ENCODE assay signal across 10 cellular contexts in the genomic region with DNA sequence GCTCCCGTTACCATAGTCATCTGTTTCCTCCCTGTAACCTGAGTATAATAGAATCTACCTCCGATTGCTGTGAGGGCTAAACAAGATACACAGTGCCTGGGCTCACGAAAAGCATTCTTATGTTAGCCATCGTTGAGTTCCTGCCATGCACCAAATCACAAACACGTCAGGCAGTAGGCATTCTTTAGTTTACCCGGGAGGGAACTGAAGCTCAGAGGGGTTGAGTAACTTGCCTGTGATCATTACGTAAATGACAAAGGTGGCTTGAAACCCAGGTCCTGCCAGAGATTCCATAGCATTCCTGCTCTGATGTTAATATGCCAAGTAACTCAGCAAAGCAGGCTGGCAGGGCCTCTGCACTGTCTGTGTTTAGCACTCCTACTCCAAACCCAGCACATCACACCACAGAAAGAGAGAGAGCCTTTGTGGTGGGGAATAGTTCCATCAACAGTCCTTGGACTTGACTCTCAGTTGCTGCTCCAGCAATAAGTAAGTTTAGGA. TPM values are rescaled to one million over a fixed set of nuclear protein-coding genes. Genes with fewer than 3 reads are reported as not detected.
DNase-seq lines count a peak whose midpoint lies in the region; ATAC-seq, FAIRE-seq and TF ChIP-seq lines count a peak whose summit lies in the region.
"Had no signal": no experiment of that assay in that cellular context is flagged by ENCODE, and none has a peak within 500 bp of the region (broad histone marks: within the 10 kb centered on the region; RNA-seq: fewer than 3 reads in every experiment).

No MANE protein-coding gene starts in this region.

- H3K4me1 ChIP-seq in A549 = peaks cover 11% of the 10 kb centered on the region
- peaks cover 0 to 10% (median 5%) of the 10 kb centered on the region in 4 donors for H3K4me1 ChIP-seq in liver (ENCODE audit: control insufficient read depth in 4 of 4, insufficient read depth in 4 of 4, low read length in 3 of 4)

- no peak overlapping the region for H3K9ac ChIP-seq in liver (ENCODE audit: low read depth in 1 of 2, low read length in 2 of 2)

- 28% methylated on average over 3 of the region's 7 CpGs for WGBS in A549 (ENCODE audit: missing lambda C conversion rate)
- 37% methylated on average over 7 of the region's 7 CpGs for WGBS in liver

- no peak for TF ChIP-seq EP300 in A549 (IDR thresholded peaks at IDR 0.05)
- no peak for TF ChIP-seq EP300 in Ishikawa (IDR thresholded peaks at IDR 0.05; ENCODE audit: borderline replicate concordance)

- TF ChIP-seq POLR2A in A549 (IDR thresholded peaks at IDR 0.05; ENCODE audit: low read length) = no peak

- ATAC-seq in A549 = peak in 1 of 2 experiments; percentile 14; a peak in 2 of 6 replicates
- ATAC-seq in GM21526 (IDR thresholded peaks at IDR 0.05; ENCODE audit: low FRiP score, unreplicated experiment) = no peak
- no peak for ATAC-seq in GM21576 (IDR thresholded peaks at IDR 0.05; ENCODE audit: unreplicated experiment)
- ATAC-seq: activated T-cell treated with anti-CD3 and anti-CD28 coated beads, Interleukin-2, amount 50 U/mL, for 4 hours had no signal

- H3K9me3 ChIP-seq in A549 (no peaks in the 10 kb centered on the region), liver (ENCODE audit: control insufficient read depth in 4 of 4, low read length in 3 of 4) (no peaks in the 10 kb centered on the region)

- POLR2A ChIA-PET in A549 (lab: Yijun Ruan, JAX) = no interaction called here

- TF ChIP-seq RAD21 in A549 (conservative IDR thresholded peaks at IDR 0.05 in 1 of 2, IDR thresholded peaks at IDR 0.05 in 1 of 2) (no peak), Ishikawa (IDR thresholded peaks at IDR 0.05; ENCODE audit: low read depth) (no peak), liver (IDR thresholded peaks at IDR 0.05) (peak in 1 of 2 donors; percentile 56)

- peak overlapping the region; percentile 37; the same call in 2 of the 3 replicates for H3K4me2 ChIP-seq in A549

- CTCF ChIA-PET in A549 (lab: Yijun Ruan, JAX) = interaction anchor here (0.8 to 1.2 kb wide), 3 partner anchors 10 to 31 kb away, joined by 3 to 6 read pairs (median 3); no protein-coding TSS in a partner anchor

- no peak for FAIRE-seq in A549 (lab: Jason Lieb, UNC)

- H3K27ac ChIP-seq in A549 = peak overlapping the region in 1 of 2 experiments; percentile 24; a peak in 3 of 6 replicates
- peak overlapping the region in 57 of 59 donors; percentile 12 to 97 (median 90) for H3K27ac ChIP-seq in dorsolateral prefrontal cortex
- H3K27ac ChIP-seq in liver (ENCODE audit: low read depth in 1 of 2, low read length in 2 of 2) = no peak overlapping the region

- intact Hi-C loops in dorsolateral prefrontal cortex (cut with DNase I) = no loop called here

- peak in 1 of 2 experiments; percentile 14 for DNase-seq in A549 (ENCODE audit: low read depth in 1 of 2, low spot score in 1 of 2)
- peak in 1 of 10 donors; percentile 33 for DNase-seq in dorsolateral prefrontal cortex
- DNase-seq in GDM1 (lab: John Stamatoyannopoulos, UW) = no peak
- DNase-seq in H7 = no peak
- DNase-seq: activated T-cell treated with anti-CD3 and anti-CD28 coated beads, Interleukin-2, amount 50 U/mL, for 4 hours had no signal

- H3K36me3 ChIP-seq in liver (ENCODE audit: control insufficient read depth in 4 of 4, insufficient read depth in 3 of 4, low read depth in 1 of 4, low read length in 3 of 4) (no peaks in the 10 kb centered on the region), H7 (replicated peaks; ENCODE audit: control insufficient read depth, insufficient read depth, low read length) (no peaks in the 10 kb centered on the region)

- H3K4me3 ChIP-seq in A549 (no peak overlapping the region), dorsolateral prefrontal cortex (peak overlapping the region in 57 of 59 donors; percentile 44 to 82 (median 68)), liver (ENCODE audit: low read depth in 1 of 3, low read length in 3 of 3) (no peak overlapping the region), H7 (ENCODE audit: insufficient read depth, low read depth, low read length) (no peak overlapping the region)

- no peak for TF ChIP-seq CTCF in A549 (IDR thresholded peaks at IDR 0.05)
- TF ChIP-seq CTCF in dorsolateral prefrontal cortex (IDR thresholded peaks at IDR 0.05 in 54 of 56, conservative IDR thresholded peaks at IDR 0.05 in 2 of 56; ENCODE audit: low read depth in 1 of 56, partially characterized antibody in 56 of 56) = no peak
- no peak for TF ChIP-seq CTCF in liver (IDR thresholded peaks at IDR 0.05; ENCODE audit: low read depth, low read length, missing input control)

- no peaks in the 10 kb centered on the region for H3K27me3 ChIP-seq in dorsolateral prefrontal cortex
- no peaks in the 10 kb centered on the region for H3K27me3 ChIP-seq in liver (ENCODE audit: control insufficient read depth in 4 of 4, insufficient read depth in 4 of 4, low read length in 3 of 4)
- peaks cover 51% of the 10 kb centered on the region for H3K27me3 ChIP-seq in H7 (ENCODE audit: control insufficient read depth, insufficient read depth, low read length)

TF ChIP-seq in A549, 52 proteins besides CTCF, POLR2A, EP300 and RAD21 (continues in another document):
- TF ChIP-seq, protein P1, sequence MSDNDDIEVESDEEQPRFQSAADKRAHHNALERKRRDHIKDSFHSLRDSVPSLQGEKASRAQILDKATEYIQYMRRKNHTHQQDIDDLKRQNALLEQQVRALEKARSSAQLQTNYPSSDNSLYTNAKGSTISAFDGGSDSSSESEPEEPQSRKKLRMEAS (IDR thresholded peaks at IDR 0.05) = no peak

TF ChIP-seq in liver, 16 proteins besides CTCF, POLR2A, EP300 and RAD21 (continues in another document):
- TF ChIP-seq RXRA (IDR thresholded peaks at IDR 0.05) (peak; percentile 38 to 81), FOXA1 (IDR thresholded peaks at IDR 0.05) (no peak), YY1 (IDR thresholded peaks at IDR 0.05) (peak; percentile 88), TAF1 (conservative IDR thresholded peaks at IDR 0.05) (no peak), GABPA (IDR thresholded peaks at IDR 0.05 in 1 of 2, conservative IDR thresholded peaks at IDR 0.05 in 1 of 2) (peak in 1 of 2 donors; percentile 42)
- TF ChIP-seq, protein P2, sequence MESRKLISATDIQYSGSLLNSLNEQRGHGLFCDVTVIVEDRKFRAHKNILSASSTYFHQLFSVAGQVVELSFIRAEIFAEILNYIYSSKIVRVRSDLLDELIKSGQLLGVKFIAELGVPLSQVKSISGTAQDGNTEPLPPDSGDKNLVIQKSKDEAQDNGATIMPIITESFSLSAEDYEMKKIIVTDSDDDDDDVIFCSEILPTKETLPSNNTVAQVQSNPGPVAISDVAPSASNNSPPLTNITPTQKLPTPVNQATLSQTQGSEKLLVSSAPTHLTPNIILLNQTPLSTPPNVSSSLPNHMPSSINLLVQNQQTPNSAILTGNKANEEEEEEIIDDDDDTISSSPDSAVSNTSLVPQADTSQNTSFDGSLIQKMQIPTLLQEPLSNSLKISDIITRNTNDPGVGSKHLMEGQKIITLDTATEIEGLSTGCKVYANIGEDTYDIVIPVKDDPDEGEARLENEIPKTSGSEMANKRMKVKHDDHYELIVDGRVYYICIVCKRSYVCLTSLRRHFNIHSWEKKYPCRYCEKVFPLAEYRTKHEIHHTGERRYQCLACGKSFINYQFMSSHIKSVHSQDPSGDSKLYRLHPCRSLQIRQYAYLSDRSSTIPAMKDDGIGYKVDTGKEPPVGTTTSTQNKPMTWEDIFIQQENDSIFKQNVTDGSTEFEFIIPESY (IDR thresholded peaks at IDR 0.05) = no peak
- TF ChIP-seq, protein P3, sequence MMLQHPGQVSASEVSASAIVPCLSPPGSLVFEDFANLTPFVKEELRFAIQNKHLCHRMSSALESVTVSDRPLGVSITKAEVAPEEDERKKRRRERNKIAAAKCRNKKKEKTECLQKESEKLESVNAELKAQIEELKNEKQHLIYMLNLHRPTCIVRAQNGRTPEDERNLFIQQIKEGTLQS (IDR thresholded peaks at IDR 0.05) = no peak

RNA-seq across cellular contexts. Expression of a gene that starts 1.4 kb away (rescaled TPM):
- polyA plus RNA-seq in A549 (2011; rRNA removed) = not detected in 2 replicates
- not detected in 2 replicates for polyA plus RNA-seq in A549 (2012; cell fraction: cytosol; rRNA removed)
- not detected in 2 replicates for polyA plus RNA-seq in A549 (2012; cell fraction: nucleus; rRNA removed)
- not detected in 3 replicates for polyA plus RNA-seq in A549 (2017; fragmentation: RNase III; extraction: RNeasy Plus Mini Kit Qiagen cat#74134 plus additional on column Dnase treatment)
- not detected in 2 replicates for polyA minus RNA-seq in A549 (2011; rRNA and poly(A)+ RNA removed)
- 100 to 1,000 TPM in 3 of 120 experiments, 10 to 100 TPM in 117; 23.2 to 106 (median 68.8) TPM for total RNA-seq in dorsolateral prefrontal cortex
- total RNA-seq in liver = under 1 TPM in 1 of 2 donors, not detected in 1; 0.05 TPM
- under 1 TPM in 1 of 2 donors, not detected in 1; 0.01 TPM for polyA plus RNA-seq in liver
- 0.03 and 0.07 TPM in 2 replicates for total RNA-seq in H7 (2014; rRNA removed; shearing (Covaris generic))
- total RNA-seq: activated T-cell treated with anti-CD3 and anti-CD28 coated beads, Interleukin-2, amount 50 U/mL, for 4 hours; dermis microvascular lymphatic vessel endothelial cell had no signal

RNA-seq across cellular contexts. Expression of a gene that starts 22.5 kb away (rescaled TPM):
- polyA plus RNA-seq in A549 (2011; rRNA removed) (0.04 and 0.12 TPM in 2 replicates), A549 (2017; fragmentation: RNase III; extraction: RNeasy Plus Mini Kit Qiagen cat#74134 plus additional on column Dnase treatment) (0.03 to 0.04 TPM in 2 of 3 replicates, not detected in the other), liver (under 1 TPM in 1 of 2 donors, not detected in 1; 0.42 TPM)
- 0.01 TPM in 2 replicates for polyA plus RNA-seq in A549 (2012; cell fraction: cytosol; rRNA removed)
- 0.01 and 0.02 TPM in 2 replicates for polyA plus RNA-seq in A549 (2012; cell fraction: nucleus; rRNA removed)
- polyA minus RNA-seq in A549 (2011; rRNA and poly(A)+ RNA removed) = 0.10 TPM in 1 of 2 replicates, not detected in the other
- total RNA-seq in dorsolateral prefrontal cortex (100 to 1,000 TPM in 7 of 120 experiments, 10 to 100 TPM in 113; 16.9 to 139 (median 69.6) TPM), liver (under 1 TPM; 0.05 to 0.67 TPM)
- total RNA-seq in H7 (2014; rRNA removed; shearing (Covaris generic)) = 0.74 and 1.0 TPM in 2 replicates
- total RNA-seq: activated T-cell treated with anti-CD3 and anti-CD28 coated beads, Interleukin-2, amount 50 U/mL, for 4 hours had no signal

RNA-seq across cellular contexts. Expression of a gene that starts 49.7 kb away (rescaled TPM):
- polyA plus RNA-seq in A549 (2011; rRNA removed) = not detected in 2 replicates
- polyA plus RNA-seq in A549 (2012; cell fraction: cytosol; rRNA removed) = not detected in 2 replicates
- not detected in 2 replicates for polyA plus RNA-seq in A549 (2012; cell fraction: nucleus; rRNA removed)
- not detected in 3 replicates for polyA plus RNA-seq in A549 (2017; fragmentation: RNase III; extraction: RNeasy Plus Mini Kit Qiagen cat#74134 plus additional on column Dnase treatment)
- not detected in 2 replicates for polyA minus RNA-seq in A549 (2011; rRNA and poly(A)+ RNA removed)
- total RNA-seq in dorsolateral prefrontal cortex = 1 to 10 TPM in 54 of 120 experiments, under 1 TPM in 59, not detected in 7; 0.10 to 5.0 (median 0.98) TPM
- 10 to 100 TPM in 1 of 2 donors, 1 to 10 TPM in 1; 9.6 to 13.5 TPM for total RNA-seq in liver
- polyA plus RNA-seq in liver = 1 to 10 TPM; 2.2 to 3.4 TPM
- total RNA-seq in H7 (2014; rRNA removed; shearing (Covaris generic)) = not detected in 2 replicates

Comparison
In these comparisons a context has a peak if more than half of its experiments do, and no peak if none do; other contexts are left out.
1. H3K27ac ChIP-seq: peak in dorsolateral prefrontal cortex (57 of 59); none in liver (0 of 2).
2. H3K4me3 ChIP-seq: peak in dorsolateral prefrontal cortex (57 of 59); none in A549 (single experiment), liver (0 of 3) and H7 (single experiment).
3. RNA of a gene that starts 1.4 kb away (total RNA-seq): 23.2 to 106 TPM in dorsolateral prefrontal cortex; 0.05 TPM in liver and 0.03 to 0.07 TPM in H7; every median in the first group is over 10 times any median in the second.